ENCODE assay signal across 13 cellular contexts in the genomic region with DNA sequence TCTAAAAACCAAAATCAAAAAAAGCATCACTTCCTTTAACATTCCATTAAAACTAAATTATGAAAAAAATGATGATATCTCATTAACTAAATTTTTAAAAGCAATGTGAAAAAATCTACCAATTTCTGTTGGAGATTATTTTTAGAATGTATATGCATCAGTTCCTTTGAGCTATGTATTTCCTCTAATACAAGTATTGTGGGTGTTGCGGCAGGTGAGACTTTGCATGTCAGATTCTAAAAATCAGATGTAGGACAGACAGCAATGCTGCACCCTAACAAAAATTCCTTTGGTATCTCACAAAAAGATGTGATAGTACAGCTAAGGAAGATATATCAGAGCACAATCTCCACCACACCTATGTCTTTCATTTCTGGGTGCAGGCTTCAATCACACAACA. TPM values are rescaled to one million over a fixed set of nuclear protein-coding genes. Genes with fewer than 3 reads are reported as not detected.
DNase-seq lines count a peak whose midpoint lies in the region; ATAC-seq and FAIRE-seq lines count a peak whose summit lies in the region.
"Had no signal": no experiment of that assay in that cellular context is flagged by ENCODE, and none has a peak within 500 bp of the region (broad histone marks: within the 10 kb centered on the region; RNA-seq: fewer than 3 reads in every experiment).

No MANE protein-coding gene starts in this region.

- H3K4me1 Mint-ChIP-seq in natural killer cell treated with Interleukin-12 subunit alpha and Interleukin-12 subunit beta and Interleukin-15 and Interleukin-18, amount 100 ng/mL, for 72 hours (ENCODE audit: low read depth in 2 of 2) = peaks cover 32 to 59% of the 10 kb centered on the region in 2 donors
- H3K4me1 Mint-ChIP-seq in effector memory CD8-positive, alpha-beta T cell (ENCODE audit: low read depth in 2 of 2) = peaks cover 31 to 72% of the 10 kb centered on the region in 2 donors

- no peak for FAIRE-seq in urothelium cell line (lab: Jason Lieb, UNC)

- H3K36me3 Mint-ChIP-seq in natural killer cell treated with Interleukin-12 subunit alpha and Interleukin-12 subunit beta and Interleukin-15 and Interleukin-18, amount 100 ng/mL, for 72 hours = no peaks in the 10 kb centered on the region
- peaks cover 18% of the 10 kb centered on the region for H3K36me3 Mint-ChIP-seq in effector memory CD8-positive, alpha-beta T cell (ENCODE audit: insufficient read depth)

- ATAC-seq in GM18519 (IDR thresholded peaks at IDR 0.05; ENCODE audit: low FRiP score, unreplicated experiment) (peak; percentile 40), GM21576 (IDR thresholded peaks at IDR 0.05; ENCODE audit: unreplicated experiment) (peak; percentile 43), HG03378 (IDR thresholded peaks at IDR 0.05; ENCODE audit: unreplicated experiment) (peak; percentile 55)
- ATAC-seq in natural killer cell treated with Interleukin-12 subunit alpha and Interleukin-12 subunit beta and Interleukin-15 and Interleukin-18, amount 100 ng/mL, for 72 hours = no peak
- ATAC-seq in effector memory CD8-positive, alpha-beta T cell (replicated peaks) = no peak
- ATAC-seq: stimulated activated memory B cell treated with anti-CD40 and anti-IgM and Interleukin-4, amounts not matched to agents 10 μg/mL and 1 μg/mL and 100 μg/mL, for 72 hours had no signal

- peak overlapping the region; percentile 41 for H3K4me3 Mint-ChIP-seq in natural killer cell treated with Interleukin-12 subunit alpha and Interleukin-12 subunit beta and Interleukin-15 and Interleukin-18, amount 100 ng/mL, for 72 hours
- peak overlapping the region in 1 of 2 donors; percentile 40 for H3K4me3 Mint-ChIP-seq in effector memory CD8-positive, alpha-beta T cell
- H3K4me3 Mint-ChIP-seq: activated CD4-positive, alpha-beta memory T cell treated with anti-CD3 and anti-CD28 coated beads, Interleukin-2, amount 10 ng/mL, durations not matched to agents 7 days and 5 days; stimulated activated memory B cell treated with anti-CD40 and anti-IgM and Interleukin-4, amounts not matched to agents 10 μg/mL and 1 μg/mL and 100 μg/mL, for 72 hours had no signal

- no peaks in the 10 kb centered on the region for H3K9me3 Mint-ChIP-seq in natural killer cell treated with Interleukin-12 subunit alpha and Interleukin-12 subunit beta and Interleukin-15 and Interleukin-18, amount 100 ng/mL, for 72 hours
- no peaks in the 10 kb centered on the region for H3K9me3 Mint-ChIP-seq in effector memory CD8-positive, alpha-beta T cell
- H3K9me3 Mint-ChIP-seq: activated CD4-positive, alpha-beta memory T cell treated with anti-CD3 and anti-CD28 coated beads, Interleukin-2, amount 10 ng/mL, durations not matched to agents 7 days and 5 days; stimulated activated memory B cell treated with anti-CD40 and anti-IgM and Interleukin-4, amounts not matched to agents 10 μg/mL and 1 μg/mL and 100 μg/mL, for 72 hours had no signal

- H3K27me3 Mint-ChIP-seq in natural killer cell treated with Interleukin-12 subunit alpha and Interleukin-12 subunit beta and Interleukin-15 and Interleukin-18, amount 100 ng/mL, for 72 hours = no peaks in the 10 kb centered on the region
- H3K27me3 Mint-ChIP-seq in effector memory CD8-positive, alpha-beta T cell = no peaks in the 10 kb centered on the region
- H3K27me3 Mint-ChIP-seq: activated CD4-positive, alpha-beta memory T cell treated with anti-CD3 and anti-CD28 coated beads, Interleukin-2, amount 10 ng/mL, durations not matched to agents 7 days and 5 days; stimulated activated memory B cell treated with anti-CD40 and anti-IgM and Interleukin-4, amounts not matched to agents 10 μg/mL and 1 μg/mL and 100 μg/mL, for 72 hours had no signal

- H3K27ac Mint-ChIP-seq in natural killer cell treated with Interleukin-12 subunit alpha and Interleukin-12 subunit beta and Interleukin-15 and Interleukin-18, amount 100 ng/mL, for 72 hours = no peak overlapping the region
- H3K27ac Mint-ChIP-seq in effector memory CD8-positive, alpha-beta T cell = peak overlapping the region in 1 of 2 donors; percentile 53
- H3K27ac Mint-ChIP-seq: activated CD4-positive, alpha-beta memory T cell treated with anti-CD3 and anti-CD28 coated beads, Interleukin-2, amount 10 ng/mL, durations not matched to agents 7 days and 5 days; stimulated activated memory B cell treated with anti-CD40 and anti-IgM and Interleukin-4, amounts not matched to agents 10 μg/mL and 1 μg/mL and 100 μg/mL, for 72 hours had no signal

- no peak for DNase-seq in natural killer cell treated with Interleukin-12 subunit alpha and Interleukin-12 subunit beta and Interleukin-15 and Interleukin-18, amount 100 ng/mL, for 72 hours (ENCODE audit: low spot score)
- DNase-seq in iPS-NIHi7 (ENCODE audit: extremely low spot score) = no peak
- no peak for DNase-seq in effector memory CD8-positive, alpha-beta T cell
- no peak for DNase-seq in mesenteric fat pad (ENCODE audit: low spot score)
- no peak for DNase-seq in urothelium cell line (ENCODE audit: low spot score)
- DNase-seq: activated CD4-positive, alpha-beta memory T cell treated with anti-CD3 and anti-CD28 coated beads, Interleukin-2, amount 10 ng/mL, durations not matched to agents 7 days and 5 days; activated naive CD4-positive, alpha-beta T cell; NCI-H1930; T-helper 1 cell had no signal

RNA-seq across cellular contexts. Expression of gene MBD2, which starts 6.8 kb away (rescaled TPM):
- total RNA-seq in natural killer cell treated with Interleukin-12 subunit alpha and Interleukin-12 subunit beta and Interleukin-15 and Interleukin-18, amount 100 ng/mL, for 72 hours = 100 to 1,000 TPM; 149 to 211 TPM
- 153 TPM for total RNA-seq in mesenteric fat pad

RNA-seq across cellular contexts. Expression of gene POLI, which starts 51.7 kb away (rescaled TPM):
- total RNA-seq in natural killer cell treated with Interleukin-12 subunit alpha and Interleukin-12 subunit beta and Interleukin-15 and Interleukin-18, amount 100 ng/mL, for 72 hours = 10 to 100 TPM; 11.4 to 18.7 TPM
- 34.6 TPM for total RNA-seq in mesenteric fat pad

Comparison
In these comparisons a context has a peak if more than half of its experiments do, and no peak if none do; other contexts are left out.
1. ATAC-seq: peak in GM18519 (single experiment), GM21576 (single experiment) and HG03378 (single experiment); none in natural killer cell treated with Interleukin-12 subunit alpha and Interleukin-12 subunit beta and Interleukin-15 and Interleukin-18, amount 100 ng/mL, for 72 hours (0 of 2) and effector memory CD8-positive, alpha-beta T cell (single experiment).